In the genomic region with DNA sequence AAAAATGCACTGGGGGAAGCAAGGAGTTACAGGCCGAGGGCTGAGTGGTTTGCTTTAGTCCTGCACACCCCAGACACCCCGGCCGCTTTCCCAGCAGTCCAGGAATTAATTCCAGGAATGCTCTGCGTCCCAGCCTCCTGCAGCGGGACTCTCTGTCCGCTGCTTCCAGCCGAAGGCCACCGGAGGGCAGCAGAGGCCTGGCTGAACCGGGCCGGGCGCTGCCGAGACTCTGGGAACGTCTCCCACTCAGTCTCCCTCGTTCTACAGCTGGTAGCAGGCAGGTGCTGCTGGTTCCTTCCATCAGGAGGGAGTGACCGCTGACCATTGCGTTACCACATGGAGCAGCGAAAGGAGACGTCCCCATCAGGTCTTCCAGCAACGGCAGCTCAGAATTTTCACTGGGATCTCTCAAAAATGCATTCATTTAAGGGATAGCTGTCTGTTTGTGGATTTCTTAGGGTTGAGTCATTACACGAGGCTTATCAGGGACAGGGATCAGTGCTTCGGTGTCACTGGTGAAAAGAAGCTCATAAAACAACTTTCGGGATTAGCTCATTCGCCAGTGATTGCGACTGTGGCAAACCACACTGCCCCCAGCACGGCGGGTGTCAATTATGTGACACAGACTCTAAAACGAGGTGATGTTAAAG, we compare ENCODE assay signal across 8 cellular contexts. TPM values are rescaled to one million over a fixed set of nuclear protein-coding genes. Genes with fewer than 3 reads are reported as not detected.
A peak's percentile ranks its signal among the peaks of the same experiment; 100 is the strongest.
DNase-seq lines count a peak whose midpoint lies in the region; ATAC-seq, FAIRE-seq and TF ChIP-seq lines count a peak whose summit lies in the region.

No MANE protein-coding gene starts in this region.

- H3K9me3 ChIP-seq in GM23248 (ENCODE audit: low read depth), result no peaks in the 10 kb centered on the region
- H3K9me3 ChIP-seq in MG63, result no peaks in the 10 kb centered on the region
- no peaks in the 10 kb centered on the region for H3K9me3 ChIP-seq in psoas muscle

- H3K27me3 ChIP-seq in GM23248 (replicated peaks; ENCODE audit: insufficient read depth), result peaks cover 9% of the 10 kb centered on the region; the same call in 1 of the 2 replicates
- H3K27me3 ChIP-seq in MG63, result no peaks in the 10 kb centered on the region
- H3K27me3 ChIP-seq in psoas muscle (ENCODE audit: insufficient read depth in 3 of 3, low read length in 2 of 3), result no peaks in the 10 kb centered on the region

- ATAC-seq in SK-N-SH treated with all-trans-retinoic acid at 6 μM for 48 hours (peak; percentile 97), psoas muscle (peak; percentile 94 to 98 (median 96))

- H4K20me1 ChIP-seq in GM23248 (ENCODE audit: insufficient read depth), result no peaks in the 10 kb centered on the region

- H3K9ac ChIP-seq in GM23248, result peak overlapping the region; percentile 56

- in situ Hi-C loops in GM23248 (cut with MboI), result no loop called here

- no peaks in the 10 kb centered on the region for H3K9me2 ChIP-seq in GM23248 (ENCODE audit: insufficient read depth)

- H3K4me1 ChIP-seq in GM23248 (ENCODE audit: insufficient read depth), result peaks cover 13% of the 10 kb centered on the region
- peaks cover 7% of the 10 kb centered on the region for H3K4me1 ChIP-seq in psoas muscle

- peak overlapping the region; percentile 70 for H3K4me3 ChIP-seq in GM23248
- peak overlapping the region; percentile 26 for H3K4me3 ChIP-seq in MG63
- H3K4me3 ChIP-seq in psoas muscle, result peak overlapping the region; percentile 33

- H3K4me2 ChIP-seq in GM23248 (ENCODE audit: unreplicated experiment), result peak overlapping the region; percentile 86

- H3K79me2 ChIP-seq in GM23248 (ENCODE audit: insufficient read depth), result no peaks in the 10 kb centered on the region

- H2AFZ ChIP-seq in GM23248, result peak overlapping the region; percentile 50

- DNase-seq in DMS53 treated with DMSO at 0.1 percent for 48 hours (lab: John Stamatoyannopoulos, UW; ENCODE audit: unreplicated experiment) (peak; percentile 82), GM23248 (peak; percentile 93), MG63 (peak; percentile 74), cardiac septum (ENCODE audit: low spot score) (peak; percentile 88), psoas muscle (peak; percentile 82 to 89), urothelium cell line (ENCODE audit: low spot score) (peak; percentile 73)
- DNase-seq in activated naive CD8-positive, alpha-beta T cell treated with anti-CD3 and anti-CD28 coated beads, Interleukin-2, amount 50 U/mL, for 16 hours (ENCODE audit: low read depth, low spot score), result peak; percentile 17

- intact Hi-C loops in cardiac septum (cut with DNase I), result loop anchor here (2.0 to 10.0 kb wide), 3 partner anchors 585 to 1569 kb away; no protein-coding TSS in a partner anchor
- intact Hi-C loops in psoas muscle (cut with DNase I), result loop anchor here (2.0 to 10.0 kb wide), 3 partner anchors 273 to 1573 kb away; no protein-coding TSS in a partner anchor

- no peak for FAIRE-seq in urothelium cell line (lab: Jason Lieb, UNC)

- H3F3A ChIP-seq in GM23248 (ENCODE audit: insufficient read depth), result peaks cover 7% of the 10 kb centered on the region; the same call in 1 of the 2 replicates

- H3K27ac ChIP-seq in GM23248 (peak overlapping the region; percentile 57), psoas muscle (no peak overlapping the region)

- 0 to 1% methylated on average over 27 of the region's 27 CpGs for WGBS in GM23248 (ENCODE audit: low coverage in 1 of 2, low lambda C conversion rate in 2 of 2, missing lambda C conversion rate in 2 of 2), 2 experiments
- 9 to 14% (median 9%) methylated on average over 27 of the region's 27 CpGs for WGBS in psoas muscle, 3 donors

- peak; percentile 89 for TF ChIP-seq CTCF in psoas muscle (IDR thresholded peaks at IDR 0.05)

- H3K36me3 ChIP-seq in GM23248 (ENCODE audit: low read depth) (no peaks in the 10 kb centered on the region), MG63 (no peaks in the 10 kb centered on the region), psoas muscle (ENCODE audit: insufficient read depth in 1 of 2, low read depth in 1 of 2) (no peaks in the 10 kb centered on the region)

TF ChIP-seq in SK-N-SH treated with all-trans-retinoic acid at 6 μM for 48 hours, 23 proteins besides CTCF, POLR2A, EP300 and RAD21:
- no peak for TF ChIP-seq ZC3H10 (CRISPR knock-in tag; IDR thresholded peaks at IDR 0.05)
- no peak for TF ChIP-seq OSR1 (CRISPR knock-in tag; IDR thresholded peaks at IDR 0.05)
- TF ChIP-seq, protein P1, sequence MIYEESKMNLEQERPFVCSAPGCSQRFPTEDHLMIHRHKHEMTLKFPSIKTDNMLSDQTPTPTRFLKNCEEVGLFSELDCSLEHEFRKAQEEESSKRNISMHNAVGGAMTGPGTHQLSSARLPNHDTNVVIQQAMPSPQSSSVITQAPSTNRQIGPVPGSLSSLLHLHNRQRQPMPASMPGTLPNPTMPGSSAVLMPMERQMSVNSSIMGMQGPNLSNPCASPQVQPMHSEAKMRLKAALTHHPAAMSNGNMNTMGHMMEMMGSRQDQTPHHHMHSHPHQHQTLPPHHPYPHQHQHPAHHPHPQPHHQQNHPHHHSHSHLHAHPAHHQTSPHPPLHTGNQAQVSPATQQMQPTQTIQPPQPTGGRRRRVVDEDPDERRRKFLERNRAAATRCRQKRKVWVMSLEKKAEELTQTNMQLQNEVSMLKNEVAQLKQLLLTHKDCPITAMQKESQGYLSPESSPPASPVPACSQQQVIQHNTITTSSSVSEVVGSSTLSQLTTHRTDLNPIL (CRISPR knock-in tag; IDR thresholded peaks at IDR 0.05; ENCODE audit: low read depth), result 0 out of 2 replicates have a peak, but pooled peaks have one; percentile 52
- TF ChIP-seq ISL1 (CRISPR knock-in tag; IDR thresholded peaks at IDR 0.05), result peak; percentile 34
TF ChIP-seq in SK-N-SH treated with all-trans-retinoic acid at 6 μM for 48 hours: peak in this region for 2.

RNA-seq across cellular contexts. Expression of a gene that starts 24.9 kb away (rescaled TPM):
- 75.5 and 94.4 TPM in 2 replicates for total RNA-seq in GM23248 (2014; rRNA removed; shearing (Covaris generic))
- polyA plus RNA-seq in GM23248 (2016; fragmentation: Nextera tagmentation; extraction: Ambion mirVana), result 79.7 and 81.9 TPM in 2 replicates
- 61.2 and 85.3 TPM in 2 replicates for total RNA-seq in MG63 (2014; rRNA removed; shearing (Covaris generic); ENCODE audit: low replicate concordance)
- total RNA-seq in cardiac septum, result 85.3 TPM
- 100 to 1,000 TPM in 2 of 4 donors, 10 to 100 TPM in 2; 74.5 to 112 (median 94.2) TPM for total RNA-seq in psoas muscle
- 10 to 100 TPM; 51.0 to 79.3 (median 68.3) TPM for polyA plus RNA-seq in psoas muscle

Comparison
In these comparisons a context has a peak if more than half of its experiments do, and no peak if none do; other contexts are left out.
1. DNase-seq: peak in every context shown above with its lines; median percentile 93 in GM23248; 88 in cardiac septum; 86 in psoas muscle; 82 in DMS53 treated with DMSO at 0.1 percent for 48 hours; 74 in MG63; 73 in urothelium cell line; 17 in activated naive CD8-positive, alpha-beta T cell treated with anti-CD3 and anti-CD28 coated beads, Interleukin-2, amount 50 U/mL, for 16 hours.